8 cellular contexts compared by ENCODE assay signal in genomic region chr5:43042176-43042625, GRCh38. TPM values are rescaled to one million over a fixed set of nuclear protein-coding genes. Genes with fewer than 3 reads are reported as not detected.
DNase-seq lines count a peak whose midpoint lies in the region; ATAC-seq and TF ChIP-seq lines count a peak whose summit lies in the region.

No MANE protein-coding gene starts in this region.

- H3K79me2 ChIP-seq in PC-3 (ENCODE audit: low read length) = peaks cover 90% of the 10 kb centered on the region

- H3K9ac ChIP-seq in PC-3 (ENCODE audit: low read length) = peak overlapping the region; percentile 88

- no peaks in the 10 kb centered on the region for H3K9me3 Mint-ChIP-seq in activated T-helper 17 cell treated with anti-CD3 and anti-CD28 coated beads, Interleukin-2, amount 50 U/mL, for 72 hours

- H2AFZ ChIP-seq in PC-3 (ENCODE audit: low read length) = peak overlapping the region; percentile 79

- no peaks in the 10 kb centered on the region for H3K27me3 ChIP-seq in PC-3 (ENCODE audit: low read length)
- no peaks in the 10 kb centered on the region for H3K27me3 ChIP-seq in tibial nerve

- peak overlapping the region; percentile 91 for H3K27ac Mint-ChIP-seq in activated T-helper 17 cell treated with anti-CD3 and anti-CD28 coated beads, Interleukin-2, amount 50 U/mL, for 72 hours

- H3K27ac ChIP-seq in PC-3 (ENCODE audit: low read length) (peak overlapping the region; percentile 90), tibial nerve (peak overlapping the region; percentile 86 to 99 (median 96))

- no peaks in the 10 kb centered on the region for H3K9me2 ChIP-seq in PC-3 (replicated peaks; ENCODE audit: low read length)

- 1% methylated on average over 33 to 44 of the region's 44 CpGs for WGBS in tibial nerve, 2 donors

- in situ Hi-C loops in Caki2 (cut with HindIII; ENCODE audit: low pct_unique_long_range_greater_than_20kb, low sequenced_read_pairs) = no loop called here

- no peaks in the 10 kb centered on the region for H3K27me3 Mint-ChIP-seq in activated T-helper 17 cell treated with anti-CD3 and anti-CD28 coated beads, Interleukin-2, amount 50 U/mL, for 72 hours

- peak; percentile 82 for DNase-seq in Caki2 (ENCODE audit: low read depth)
- DNase-seq in HT1080 (ENCODE audit: low read depth) = peak; percentile 45
- DNase-seq in PC-3 = peak; percentile 81
- DNase-seq in foreskin fibroblast = peak in 1 of 2 donors; percentile 85
- peak in 45 of 56 donors; percentile 25 to 84 (median 69) for DNase-seq in nucleus accumbens (lab: John Stamatoyannopoulos, UW)
- peak; percentile 42 to 58 for DNase-seq in tibial nerve (ENCODE audit: low spot score in 2 of 2)

- intact Hi-C loops in PC-3 (cut with micrococcal nuclease) = loop anchor here (5.0 to 10.0 kb wide), 3 partner anchors 35 to 440 kb away; partner anchors contain the start of gene TMEM267

- BruUV-seq in PC-3 (replicated peaks; lab: Mats Ljungman, UMichigan) = no TSS peak

- H3F3A ChIP-seq in PC-3 (ENCODE audit: low read length, unreplicated experiment) = no peaks in the 10 kb centered on the region

- H3K4me2 ChIP-seq in PC-3 (ENCODE audit: low read length) = peak overlapping the region; percentile 96

- peaks cover 16% of the 10 kb centered on the region for H3K4me1 Mint-ChIP-seq in activated T-helper 17 cell treated with anti-CD3 and anti-CD28 coated beads, Interleukin-2, amount 50 U/mL, for 72 hours

- H3K9me3 ChIP-seq in PC-3 (ENCODE audit: low read length) (no peaks in the 10 kb centered on the region), tibial nerve (no peaks in the 10 kb centered on the region)

- CTCF ChIA-PET in PC-3 (lab: Charles Lee) = interaction anchor here (0.7 to 3.3 kb wide), 4 partner anchors 22 to 159 kb away, joined by 3 to 20 read pairs (median 5); no protein-coding TSS in a partner anchor

- H3K36me3 ChIP-seq in PC-3 (ENCODE audit: low read depth, low read length) = no peaks in the 10 kb centered on the region
- H3K36me3 ChIP-seq in tibial nerve = peaks cover 0 to 8% (median 0%) of the 10 kb centered on the region in 3 donors

- H3K4me3 ChIP-seq in PC-3 (ENCODE audit: low read length) = peak overlapping the region; percentile 70
- H3K4me3 ChIP-seq in foreskin fibroblast (ENCODE audit: low read depth in 1 of 2, low read length in 2 of 2) = peak overlapping the region; percentile 73 to 86
- peak overlapping the region; percentile 64 to 90 (median 73) for H3K4me3 ChIP-seq in tibial nerve

- no peak for TF ChIP-seq POLR2A in tibial nerve (IDR thresholded peaks at IDR 0.05)

- POLR2A ChIA-PET in PC-3 (lab: Charles Lee; ENCODE audit: unreplicated experiment) = interaction anchor here (0.7 to 2.0 kb wide), 5 partner anchors 21 to 442 kb away, joined by 3 to 9 read pairs (median 4); partner anchors contain the start of gene TMEM267

- TF ChIP-seq EP300 in tibial nerve (IDR thresholded peaks at IDR 0.05) = peak in 1 of 2 donors; percentile 2

- no peaks in the 10 kb centered on the region for H4K20me1 ChIP-seq in PC-3 (ENCODE audit: low read length)

- H3K4me1 ChIP-seq in PC-3 (ENCODE audit: insufficient read depth, low read length) = peaks cover 11% of the 10 kb centered on the region
- peaks cover 0 to 18% (median 4%) of the 10 kb centered on the region in 4 donors for H3K4me1 ChIP-seq in tibial nerve

- ATAC-seq in GM21360 (IDR thresholded peaks at IDR 0.05; ENCODE audit: unreplicated experiment) (peak; percentile 18), PC-3 (no peak)
- peak; percentile 8 for ATAC-seq in activated T-helper 17 cell treated with anti-CD3 and anti-CD28 coated beads, Interleukin-2, amount 50 U/mL, for 72 hours (replicated peaks)

- no peaks in the 10 kb centered on the region for H3K36me3 Mint-ChIP-seq in activated T-helper 17 cell treated with anti-CD3 and anti-CD28 coated beads, Interleukin-2, amount 50 U/mL, for 72 hours (ENCODE audit: low read depth)

- peak overlapping the region; percentile 97 for H3K4me3 Mint-ChIP-seq in activated T-helper 17 cell treated with anti-CD3 and anti-CD28 coated beads, Interleukin-2, amount 50 U/mL, for 72 hours

- TF ChIP-seq CTCF in PC-3 (conservative IDR thresholded peaks at IDR 0.05; ENCODE audit: low read depth, low read length) = peak; percentile 39; the same call in 1 of the 2 replicates
- no peak for TF ChIP-seq CTCF in foreskin fibroblast (IDR thresholded peaks at IDR 0.05; ENCODE audit: low read depth, low read length)
- peak in 1 of 5 experiments; percentile 21 for TF ChIP-seq CTCF in tibial nerve (IDR thresholded peaks at IDR 0.05)

RNA-seq across cellular contexts. Expression of gene ANXA2R, which starts 2.1 kb away (rescaled TPM):
- 1.7 TPM in 1 of 2 replicates, not detected in the other for total RNA-seq in Caki2 (2014; rRNA removed; shearing (Covaris generic); ENCODE audit: low replicate concordance)
- 0.23 and 0.59 TPM in 2 replicates for total RNA-seq in HT1080 (2014; rRNA removed; shearing (Covaris generic))
- polyA plus RNA-seq in HT1080 (2015; cell fraction: cytosol; rRNA removed) = 0.15 and 0.24 TPM in 2 replicates
- 0.78 and 1.9 TPM in 2 replicates for polyA plus RNA-seq in HT1080 (2015; cell fraction: nucleus; rRNA removed)
- 4.8 and 8.9 TPM in 2 replicates for total RNA-seq in PC-3 (2014; rRNA removed)
- 1 to 10 TPM; 2.4 to 6.2 TPM for total RNA-seq in activated T-helper 17 cell treated with anti-CD3 and anti-CD28 coated beads, Interleukin-2, amount 50 U/mL, for 72 hours
- 1 to 10 TPM; 5.4 to 9.0 (median 8.1) TPM for total RNA-seq in tibial nerve
